1 cellular context compared by ENCODE assay signal in genomic region chr1:20786310-20787099, GRCh38.
TF ChIP-seq lines count a peak whose summit lies in the region.

No MANE protein-coding gene starts in this region.

TF ChIP-seq in HepG2, 621 proteins besides CTCF, POLR2A, EP300 and RAD21 (continued from another document and continues in another):
- TF ChIP-seq, protein P1, sequence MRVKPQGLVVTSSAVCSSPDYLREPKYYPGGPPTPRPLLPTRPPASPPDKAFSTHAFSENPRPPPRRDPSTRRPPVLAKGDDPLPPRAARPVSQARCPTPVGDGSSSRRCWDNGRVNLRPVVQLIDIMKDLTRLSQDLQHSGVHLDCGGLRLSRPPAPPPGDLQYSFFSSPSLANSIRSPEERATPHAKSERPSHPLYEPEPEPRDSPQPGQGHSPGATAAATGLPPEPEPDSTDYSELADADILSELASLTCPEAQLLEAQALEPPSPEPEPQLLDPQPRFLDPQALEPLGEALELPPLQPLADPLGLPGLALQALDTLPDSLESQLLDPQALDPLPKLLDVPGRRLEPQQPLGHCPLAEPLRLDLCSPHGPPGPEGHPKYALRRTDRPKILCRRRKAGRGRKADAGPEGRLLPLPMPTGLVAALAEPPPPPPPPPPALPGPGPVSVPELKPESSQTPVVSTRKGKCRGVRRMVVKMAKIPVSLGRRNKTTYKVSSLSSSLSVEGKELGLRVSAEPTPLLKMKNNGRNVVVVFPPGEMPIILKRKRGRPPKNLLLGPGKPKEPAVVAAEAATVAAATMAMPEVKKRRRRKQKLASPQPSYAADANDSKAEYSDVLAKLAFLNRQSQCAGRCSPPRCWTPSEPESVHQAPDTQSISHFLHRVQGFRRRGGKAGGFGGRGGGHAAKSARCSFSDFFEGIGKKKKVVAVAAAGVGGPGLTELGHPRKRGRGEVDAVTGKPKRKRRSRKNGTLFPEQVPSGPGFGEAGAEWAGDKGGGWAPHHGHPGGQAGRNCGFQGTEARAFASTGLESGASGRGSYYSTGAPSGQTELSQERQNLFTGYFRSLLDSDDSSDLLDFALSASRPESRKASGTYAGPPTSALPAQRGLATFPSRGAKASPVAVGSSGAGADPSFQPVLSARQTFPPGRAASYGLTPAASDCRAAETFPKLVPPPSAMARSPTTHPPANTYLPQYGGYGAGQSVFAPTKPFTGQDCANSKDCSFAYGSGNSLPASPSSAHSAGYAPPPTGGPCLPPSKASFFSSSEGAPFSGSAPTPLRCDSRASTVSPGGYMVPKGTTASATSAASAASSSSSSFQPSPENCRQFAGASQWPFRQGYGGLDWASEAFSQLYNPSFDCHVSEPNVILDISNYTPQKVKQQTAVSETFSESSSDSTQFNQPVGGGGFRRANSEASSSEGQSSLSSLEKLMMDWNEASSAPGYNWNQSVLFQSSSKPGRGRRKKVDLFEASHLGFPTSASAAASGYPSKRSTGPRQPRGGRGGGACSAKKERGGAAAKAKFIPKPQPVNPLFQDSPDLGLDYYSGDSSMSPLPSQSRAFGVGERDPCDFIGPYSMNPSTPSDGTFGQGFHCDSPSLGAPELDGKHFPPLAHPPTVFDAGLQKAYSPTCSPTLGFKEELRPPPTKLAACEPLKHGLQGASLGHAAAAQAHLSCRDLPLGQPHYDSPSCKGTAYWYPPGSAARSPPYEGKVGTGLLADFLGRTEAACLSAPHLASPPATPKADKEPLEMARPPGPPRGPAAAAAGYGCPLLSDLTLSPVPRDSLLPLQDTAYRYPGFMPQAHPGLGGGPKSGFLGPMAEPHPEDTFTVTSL (CRISPR knock-in tag; IDR thresholded peaks at IDR 0.05; ENCODE audit: borderline replicate concordance): no peak
- TF ChIP-seq ZNF337 (CRISPR knock-in tag; IDR thresholded peaks at IDR 0.05; ENCODE audit: borderline replicate concordance, low read depth) (0 out of 2 replicates have a peak, but pooled peaks have one; percentile 65), NFIC (IDR thresholded peaks at IDR 0.05; ENCODE audit: low read length) (no peak), MAF1 (CRISPR knock-in tag; IDR thresholded peaks at IDR 0.05; ENCODE audit: borderline replicate concordance) (no peak), GATAD1 (CRISPR knock-in tag; IDR thresholded peaks at IDR 0.05) (peak; percentile 46; the same call in 1 of the 2 replicates), FOXM1 (CRISPR knock-in tag; IDR thresholded peaks at IDR 0.05) (peak; percentile 100), ZBTB10 (CRISPR knock-in tag; IDR thresholded peaks at IDR 0.05; ENCODE audit: borderline replicate concordance) (0 out of 2 replicates have a peak, but pooled peaks have one; percentile 57), THAP11 (CRISPR knock-in tag; IDR thresholded peaks at IDR 0.05) (peak; percentile 73), ZNF460 (CRISPR knock-in tag; IDR thresholded peaks at IDR 0.05; ENCODE audit: borderline replicate concordance) (no peak), ZNF501 (CRISPR knock-in tag; IDR thresholded peaks at IDR 0.05) (no peak; the same call in 1 of the 2 replicates), SRSF4 (IDR thresholded peaks at IDR 0.05; ENCODE audit: low read depth, low read length, poor library complexity, severe bottlenecking) (no peak), RNF2 (conservative IDR thresholded peaks at IDR 0.05; ENCODE audit: low read depth) (no peak), NFE2L1 (CRISPR knock-in tag; IDR thresholded peaks at IDR 0.05; ENCODE audit: borderline replicate concordance) (no peak), ZNF143 (CRISPR knock-in tag; IDR thresholded peaks at IDR 0.05) (no peak), ARID5B (CRISPR knock-in tag; IDR thresholded peaks at IDR 0.05) (0 out of 2 replicates have a peak, but pooled peaks have one; percentile 9), THYN1 (CRISPR knock-in tag; IDR thresholded peaks at IDR 0.05; ENCODE audit: borderline replicate concordance, low read depth) (no peak), ZNF564 (CRISPR knock-in tag; IDR thresholded peaks at IDR 0.05) (no peak; the same call in none of the 2 replicates), ADNP (CRISPR knock-in tag; IDR thresholded peaks at IDR 0.05) (no peak), U2AF1 (optimal IDR thresholded peaks at IDR 0.05; ENCODE audit: low read depth, low read length) (no peak), SP4 (CRISPR knock-in tag; IDR thresholded peaks at IDR 0.05) (no peak; the same call in 1 of the 2 replicates), RFX5 (IDR thresholded peaks at IDR 0.05; ENCODE audit: low read depth, low read length) (peak; percentile 50), SMAD9 (CRISPR knock-in tag; IDR thresholded peaks at IDR 0.05) (no peak), MIER3 (CRISPR knock-in tag; IDR thresholded peaks at IDR 0.05; ENCODE audit: borderline replicate concordance) (no peak), ZNF121 (CRISPR knock-in tag; IDR thresholded peaks at IDR 0.05) (peak; percentile 19; the same call in 1 of the 2 replicates), ZNF317 (CRISPR knock-in tag; IDR thresholded peaks at IDR 0.05) (no peak), ZNF281 (CRISPR knock-in tag; IDR thresholded peaks at IDR 0.05; ENCODE audit: borderline replicate concordance) (peak; percentile 57), SAP130 (CRISPR knock-in tag; IDR thresholded peaks at IDR 0.05; ENCODE audit: low read depth) (peak; percentile 74; the same call in 1 of the 2 replicates), IRF2 (CRISPR knock-in tag; IDR thresholded peaks at IDR 0.05) (no peak), ZNF331 (CRISPR knock-in tag; IDR thresholded peaks at IDR 0.05) (no peak), ZNF619 (CRISPR knock-in tag; IDR thresholded peaks at IDR 0.05) (peak; percentile 88; the same call in 1 of the 2 replicates), ZNF264 (CRISPR knock-in tag; IDR thresholded peaks at IDR 0.05) (no peak), MED13 (CRISPR knock-in tag; IDR thresholded peaks at IDR 0.05) (peak; percentile 72), HMG20A (CRISPR knock-in tag; IDR thresholded peaks at IDR 0.05; ENCODE audit: borderline replicate concordance) (no peak), ZNF891 (CRISPR knock-in tag; IDR thresholded peaks at IDR 0.05) (peak; percentile 93), DNMT1 (CRISPR knock-in tag; IDR thresholded peaks at IDR 0.05) (0 out of 2 replicates have a peak, but pooled peaks have one; percentile 39), E2F5 (CRISPR knock-in tag; conservative IDR thresholded peaks at IDR 0.05) (no peak), KLF11 (CRISPR knock-in tag; IDR thresholded peaks at IDR 0.05) (no peak), ARNT2 (CRISPR knock-in tag; IDR thresholded peaks at IDR 0.05; ENCODE audit: low read depth) (peak; percentile 81; the same call in 1 of the 2 replicates), GPBP1L1 (CRISPR knock-in tag; IDR thresholded peaks at IDR 0.05) (no peak), ZFP90 (CRISPR knock-in tag; IDR thresholded peaks at IDR 0.05; ENCODE audit: borderline replicate concordance) (peak; percentile 52; the same call in 1 of the 2 replicates)
- TF ChIP-seq, protein P2, sequence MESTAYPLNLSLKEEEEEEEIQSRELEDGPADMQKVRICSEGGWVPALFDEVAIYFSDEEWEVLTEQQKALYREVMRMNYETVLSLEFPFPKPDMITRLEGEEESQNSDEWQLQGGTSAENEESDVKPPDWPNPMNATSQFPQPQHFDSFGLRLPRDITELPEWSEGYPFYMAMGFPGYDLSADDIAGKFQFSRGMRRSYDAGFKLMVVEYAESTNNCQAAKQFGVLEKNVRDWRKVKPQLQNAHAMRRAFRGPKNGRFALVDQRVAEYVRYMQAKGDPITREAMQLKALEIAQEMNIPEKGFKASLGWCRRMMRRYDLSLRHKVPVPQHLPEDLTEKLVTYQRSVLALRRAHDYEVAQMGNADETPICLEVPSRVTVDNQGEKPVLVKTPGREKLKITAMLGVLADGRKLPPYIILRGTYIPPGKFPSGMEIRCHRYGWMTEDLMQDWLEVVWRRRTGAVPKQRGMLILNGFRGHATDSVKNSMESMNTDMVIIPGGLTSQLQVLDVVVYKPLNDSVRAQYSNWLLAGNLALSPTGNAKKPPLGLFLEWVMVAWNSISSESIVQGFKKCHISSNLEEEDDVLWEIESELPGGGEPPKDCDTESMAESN (CRISPR knock-in tag; conservative IDR thresholded peaks at IDR 0.05): peak; percentile 52; the same call in 1 of the 2 replicates
- TF ChIP-seq, protein P3, sequence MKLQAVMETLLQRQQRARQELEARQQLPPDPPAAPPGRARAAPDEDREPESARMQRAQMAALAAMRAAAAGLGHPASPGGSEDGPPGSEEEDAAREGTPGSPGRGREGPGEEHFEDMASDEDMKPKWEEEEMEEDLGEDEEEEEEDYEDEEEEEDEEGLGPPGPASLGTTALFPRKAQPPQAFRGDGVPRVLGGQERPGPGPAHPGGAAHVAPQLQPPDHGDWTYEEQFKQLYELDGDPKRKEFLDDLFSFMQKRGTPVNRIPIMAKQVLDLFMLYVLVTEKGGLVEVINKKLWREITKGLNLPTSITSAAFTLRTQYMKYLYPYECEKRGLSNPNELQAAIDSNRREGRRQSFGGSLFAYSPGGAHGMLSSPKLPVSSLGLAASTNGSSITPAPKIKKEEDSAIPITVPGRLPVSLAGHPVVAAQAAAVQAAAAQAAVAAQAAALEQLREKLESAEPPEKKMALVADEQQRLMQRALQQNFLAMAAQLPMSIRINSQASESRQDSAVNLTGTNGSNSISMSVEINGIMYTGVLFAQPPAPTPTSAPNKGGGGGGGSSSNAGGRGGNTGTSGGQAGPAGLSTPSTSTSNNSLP (IDR thresholded peaks at IDR 0.05; ENCODE audit: low read depth, low read length): no peak
